1 cellular context compared by ENCODE assay signal in genomic region chr16:85798901-85799496, GRCh38.
TF ChIP-seq lines count a peak whose summit lies in the region.

No MANE protein-coding gene starts in this region.

TF ChIP-seq in SK-N-SH treated with all-trans-retinoic acid at 6 μM for 48 hours, 23 proteins besides CTCF, POLR2A, EP300 and RAD21 (continued from another document):
- TF ChIP-seq, protein P1, sequence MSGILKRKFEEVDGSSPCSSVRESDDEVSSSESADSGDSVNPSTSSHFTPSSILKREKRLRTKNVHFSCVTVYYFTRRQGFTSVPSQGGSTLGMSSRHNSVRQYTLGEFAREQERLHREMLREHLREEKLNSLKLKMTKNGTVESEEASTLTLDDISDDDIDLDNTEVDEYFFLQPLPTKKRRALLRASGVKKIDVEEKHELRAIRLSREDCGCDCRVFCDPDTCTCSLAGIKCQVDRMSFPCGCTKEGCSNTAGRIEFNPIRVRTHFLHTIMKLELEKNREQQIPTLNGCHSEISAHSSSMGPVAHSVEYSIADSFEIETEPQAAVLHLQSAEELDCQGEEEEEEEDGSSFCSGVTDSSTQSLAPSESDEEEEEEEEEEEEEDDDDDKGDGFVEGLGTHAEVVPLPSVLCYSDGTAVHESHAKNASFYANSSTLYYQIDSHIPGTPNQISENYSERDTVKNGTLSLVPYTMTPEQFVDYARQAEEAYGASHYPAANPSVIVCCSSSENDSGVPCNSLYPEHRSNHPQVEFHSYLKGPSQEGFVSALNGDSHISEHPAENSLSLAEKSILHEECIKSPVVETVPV (CRISPR knock-in tag; IDR thresholded peaks at IDR 0.05): no peak
- TF ChIP-seq, protein P2, sequence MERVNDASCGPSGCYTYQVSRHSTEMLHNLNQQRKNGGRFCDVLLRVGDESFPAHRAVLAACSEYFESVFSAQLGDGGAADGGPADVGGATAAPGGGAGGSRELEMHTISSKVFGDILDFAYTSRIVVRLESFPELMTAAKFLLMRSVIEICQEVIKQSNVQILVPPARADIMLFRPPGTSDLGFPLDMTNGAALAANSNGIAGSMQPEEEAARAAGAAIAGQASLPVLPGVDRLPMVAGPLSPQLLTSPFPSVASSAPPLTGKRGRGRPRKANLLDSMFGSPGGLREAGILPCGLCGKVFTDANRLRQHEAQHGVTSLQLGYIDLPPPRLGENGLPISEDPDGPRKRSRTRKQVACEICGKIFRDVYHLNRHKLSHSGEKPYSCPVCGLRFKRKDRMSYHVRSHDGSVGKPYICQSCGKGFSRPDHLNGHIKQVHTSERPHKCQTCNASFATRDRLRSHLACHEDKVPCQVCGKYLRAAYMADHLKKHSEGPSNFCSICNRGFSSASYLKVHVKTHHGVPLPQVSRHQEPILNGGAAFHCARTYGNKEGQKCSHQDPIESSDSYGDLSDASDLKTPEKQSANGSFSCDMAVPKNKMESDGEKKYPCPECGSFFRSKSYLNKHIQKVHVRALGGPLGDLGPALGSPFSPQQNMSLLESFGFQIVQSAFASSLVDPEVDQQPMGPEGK (CRISPR knock-in tag; IDR thresholded peaks at IDR 0.05; ENCODE audit: borderline replicate concordance): no peak
- TF ChIP-seq, protein P3, sequence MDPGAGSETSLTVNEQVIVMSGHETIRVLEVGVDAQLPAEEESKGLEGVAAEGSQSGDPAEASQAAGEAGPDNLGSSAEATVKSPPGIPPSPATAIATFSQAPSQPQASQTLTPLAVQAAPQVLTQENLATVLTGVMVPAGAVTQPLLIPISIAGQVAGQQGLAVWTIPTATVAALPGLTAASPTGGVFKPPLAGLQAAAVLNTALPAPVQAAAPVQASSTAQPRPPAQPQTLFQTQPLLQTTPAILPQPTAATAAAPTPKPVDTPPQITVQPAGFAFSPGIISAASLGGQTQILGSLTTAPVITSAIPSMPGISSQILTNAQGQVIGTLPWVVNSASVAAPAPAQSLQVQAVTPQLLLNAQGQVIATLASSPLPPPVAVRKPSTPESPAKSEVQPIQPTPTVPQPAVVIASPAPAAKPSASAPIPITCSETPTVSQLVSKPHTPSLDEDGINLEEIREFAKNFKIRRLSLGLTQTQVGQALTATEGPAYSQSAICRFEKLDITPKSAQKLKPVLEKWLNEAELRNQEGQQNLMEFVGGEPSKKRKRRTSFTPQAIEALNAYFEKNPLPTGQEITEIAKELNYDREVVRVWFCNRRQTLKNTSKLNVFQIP (CRISPR knock-in tag; IDR thresholded peaks at IDR 0.05; ENCODE audit: borderline replicate concordance, low read depth): no peak
- TF ChIP-seq ZNF8 (CRISPR knock-in tag; IDR thresholded peaks at IDR 0.05) (no peak), ESRRG (CRISPR knock-in tag; IDR thresholded peaks at IDR 0.05) (no peak), PPARA (CRISPR knock-in tag; IDR thresholded peaks at IDR 0.05; ENCODE audit: borderline replicate concordance) (no peak), RARB (CRISPR knock-in tag; IDR thresholded peaks at IDR 0.05) (no peak), SNAI2 (CRISPR knock-in tag; IDR thresholded peaks at IDR 0.05) (no peak), ZNF565 (CRISPR knock-in tag; conservative IDR thresholded peaks at IDR 0.05; ENCODE audit: low read depth) (no peak), ZNF70 (CRISPR knock-in tag; IDR thresholded peaks at IDR 0.05) (no peak), GLIS3 (CRISPR knock-in tag; IDR thresholded peaks at IDR 0.05) (no peak), TOX (CRISPR knock-in tag; IDR thresholded peaks at IDR 0.05; ENCODE audit: borderline replicate concordance) (no peak), ISL1 (CRISPR knock-in tag; IDR thresholded peaks at IDR 0.05) (no peak), ZFP3 (CRISPR knock-in tag; IDR thresholded peaks at IDR 0.05) (no peak), ZC3H10 (CRISPR knock-in tag; IDR thresholded peaks at IDR 0.05) (no peak)
- TF ChIP-seq, protein P4, sequence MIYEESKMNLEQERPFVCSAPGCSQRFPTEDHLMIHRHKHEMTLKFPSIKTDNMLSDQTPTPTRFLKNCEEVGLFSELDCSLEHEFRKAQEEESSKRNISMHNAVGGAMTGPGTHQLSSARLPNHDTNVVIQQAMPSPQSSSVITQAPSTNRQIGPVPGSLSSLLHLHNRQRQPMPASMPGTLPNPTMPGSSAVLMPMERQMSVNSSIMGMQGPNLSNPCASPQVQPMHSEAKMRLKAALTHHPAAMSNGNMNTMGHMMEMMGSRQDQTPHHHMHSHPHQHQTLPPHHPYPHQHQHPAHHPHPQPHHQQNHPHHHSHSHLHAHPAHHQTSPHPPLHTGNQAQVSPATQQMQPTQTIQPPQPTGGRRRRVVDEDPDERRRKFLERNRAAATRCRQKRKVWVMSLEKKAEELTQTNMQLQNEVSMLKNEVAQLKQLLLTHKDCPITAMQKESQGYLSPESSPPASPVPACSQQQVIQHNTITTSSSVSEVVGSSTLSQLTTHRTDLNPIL (CRISPR knock-in tag; IDR thresholded peaks at IDR 0.05; ENCODE audit: low read depth): no peak
